1 cellular context compared by ENCODE assay signal in the genomic region with DNA sequence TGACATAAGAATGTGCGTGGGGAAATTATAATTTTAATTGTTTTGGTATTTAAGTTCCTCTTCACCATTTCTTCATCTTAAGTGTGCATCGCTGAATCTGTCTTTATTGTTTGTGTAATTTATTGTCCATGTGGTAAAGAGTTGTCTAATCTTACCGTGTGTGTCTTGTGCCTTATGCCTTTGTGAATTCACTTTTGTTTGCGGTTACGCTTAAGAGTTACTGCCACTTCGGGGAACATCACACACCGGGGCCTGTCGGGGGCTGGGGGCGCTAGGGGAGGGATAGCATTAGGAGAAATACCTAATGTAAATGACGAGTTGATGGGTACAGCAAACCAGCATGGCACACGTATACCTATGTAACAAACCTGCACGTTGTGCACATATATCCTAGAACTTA.
TF ChIP-seq lines count a peak whose summit lies in the region.

No MANE protein-coding gene starts in this region.

TF ChIP-seq in GM12878, 131 proteins besides CTCF, POLR2A, EP300 and RAD21:
- TF ChIP-seq SUPT20H (IDR thresholded peaks at IDR 0.05; ENCODE audit: borderline replicate concordance, control insufficient read depth, low read depth, low read length) (no peak), KDM1A (IDR thresholded peaks at IDR 0.05; ENCODE audit: borderline replicate concordance) (no peak), NR2C1 (IDR thresholded peaks at IDR 0.05) (no peak), PML (IDR thresholded peaks at IDR 0.05; ENCODE audit: low read length) (no peak)
- TF ChIP-seq, protein P1, sequence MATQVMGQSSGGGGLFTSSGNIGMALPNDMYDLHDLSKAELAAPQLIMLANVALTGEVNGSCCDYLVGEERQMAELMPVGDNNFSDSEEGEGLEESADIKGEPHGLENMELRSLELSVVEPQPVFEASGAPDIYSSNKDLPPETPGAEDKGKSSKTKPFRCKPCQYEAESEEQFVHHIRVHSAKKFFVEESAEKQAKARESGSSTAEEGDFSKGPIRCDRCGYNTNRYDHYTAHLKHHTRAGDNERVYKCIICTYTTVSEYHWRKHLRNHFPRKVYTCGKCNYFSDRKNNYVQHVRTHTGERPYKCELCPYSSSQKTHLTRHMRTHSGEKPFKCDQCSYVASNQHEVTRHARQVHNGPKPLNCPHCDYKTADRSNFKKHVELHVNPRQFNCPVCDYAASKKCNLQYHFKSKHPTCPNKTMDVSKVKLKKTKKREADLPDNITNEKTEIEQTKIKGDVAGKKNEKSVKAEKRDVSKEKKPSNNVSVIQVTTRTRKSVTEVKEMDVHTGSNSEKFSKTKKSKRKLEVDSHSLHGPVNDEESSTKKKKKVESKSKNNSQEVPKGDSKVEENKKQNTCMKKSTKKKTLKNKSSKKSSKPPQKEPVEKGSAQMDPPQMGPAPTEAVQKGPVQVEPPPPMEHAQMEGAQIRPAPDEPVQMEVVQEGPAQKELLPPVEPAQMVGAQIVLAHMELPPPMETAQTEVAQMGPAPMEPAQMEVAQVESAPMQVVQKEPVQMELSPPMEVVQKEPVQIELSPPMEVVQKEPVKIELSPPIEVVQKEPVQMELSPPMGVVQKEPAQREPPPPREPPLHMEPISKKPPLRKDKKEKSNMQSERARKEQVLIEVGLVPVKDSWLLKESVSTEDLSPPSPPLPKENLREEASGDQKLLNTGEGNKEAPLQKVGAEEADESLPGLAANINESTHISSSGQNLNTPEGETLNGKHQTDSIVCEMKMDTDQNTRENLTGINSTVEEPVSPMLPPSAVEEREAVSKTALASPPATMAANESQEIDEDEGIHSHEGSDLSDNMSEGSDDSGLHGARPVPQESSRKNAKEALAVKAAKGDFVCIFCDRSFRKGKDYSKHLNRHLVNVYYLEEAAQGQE (IDR thresholded peaks at IDR 0.05; ENCODE audit: low read depth, low read length) = no peak
- TF ChIP-seq, protein P2, sequence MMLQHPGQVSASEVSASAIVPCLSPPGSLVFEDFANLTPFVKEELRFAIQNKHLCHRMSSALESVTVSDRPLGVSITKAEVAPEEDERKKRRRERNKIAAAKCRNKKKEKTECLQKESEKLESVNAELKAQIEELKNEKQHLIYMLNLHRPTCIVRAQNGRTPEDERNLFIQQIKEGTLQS (IDR thresholded peaks at IDR 0.05; ENCODE audit: borderline replicate concordance, extremely low read depth, low read depth, low read length) = no peak
